ENCODE assay signal across 26 cellular contexts in the genomic region with DNA sequence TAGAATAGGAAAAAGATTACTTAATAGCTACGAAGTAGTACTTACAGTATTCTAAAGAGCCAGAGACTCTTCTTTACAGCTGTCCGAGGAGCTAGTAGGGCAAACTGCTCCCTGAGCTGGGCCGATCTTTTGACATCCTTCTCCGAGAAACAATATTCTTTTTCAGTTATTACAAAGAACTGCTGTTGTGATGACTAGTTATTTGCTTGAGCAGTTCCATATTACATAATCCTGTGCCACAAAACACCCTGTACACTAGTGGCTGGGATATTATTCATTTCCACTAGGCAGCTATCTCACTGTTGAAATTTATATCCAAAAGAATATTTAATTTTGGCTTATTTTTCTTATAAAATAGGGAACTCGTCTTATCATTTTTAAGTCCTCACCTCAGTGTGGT. TPM values are rescaled to one million over a fixed set of nuclear protein-coding genes. Genes with fewer than 3 reads are reported as not detected.
DNase-seq lines count a peak whose midpoint lies in the region; FAIRE-seq and TF ChIP-seq lines count a peak whose summit lies in the region.
"Had no signal": no experiment of that assay in that cellular context is flagged by ENCODE, and none has a peak within 500 bp of the region (broad histone marks: within the 10 kb centered on the region; RNA-seq: fewer than 3 reads in every experiment).

No MANE protein-coding gene starts in this region.

- H3K36me3 Mint-ChIP-seq in CD8-positive, alpha-beta memory T cell, result peaks cover 0 to 2% (median 0%) of the 10 kb centered on the region in 3 donors

- H3K4me3 ChIP-seq in CD8-positive, alpha-beta memory T cell (ENCODE audit: low read length), result no peak overlapping the region
- H3K4me3 ChIP-seq in HEK293 (ENCODE audit: low read depth, low read length) (peak overlapping the region; percentile 30), foreskin fibroblast (ENCODE audit: low read depth in 1 of 2, low read length in 2 of 2) (no peak overlapping the region)
- H3K4me3 ChIP-seq: GM23338, K562 had no signal

- H3K9me3 Mint-ChIP-seq in CD8-positive, alpha-beta memory T cell, result no peaks in the 10 kb centered on the region
- H3K9me3 Mint-ChIP-seq: CD4-positive, alpha-beta memory T cell; HFFc6 had no signal

- H3K27me3 Mint-ChIP-seq in CD8-positive, alpha-beta memory T cell, result peaks cover 0 to 7% of the 10 kb centered on the region in 2 donors

- FAIRE-seq in urothelium cell line (lab: Jason Lieb, UNC), result no peak
- no peak for FAIRE-seq in GM12892 (lab: Jason Lieb, UNC)
- FAIRE-seq: A204.1, GM12891, GM18507, H54, HTR-8/SVneo, K562 had no signal

- no peaks in the 10 kb centered on the region for H3K4me1 ChIP-seq in CD8-positive, alpha-beta memory T cell (ENCODE audit: insufficient read depth, low read length)
- peaks cover 55% of the 10 kb centered on the region for H3K4me1 ChIP-seq in HEK293 (ENCODE audit: control insufficient read depth, insufficient read depth, low read length)

- H3K27ac Mint-ChIP-seq in CD8-positive, alpha-beta memory T cell, result peak overlapping the region in 1 of 8 donors; percentile 26
- H3K27ac Mint-ChIP-seq: CD4-positive, alpha-beta memory T cell; GM23338; HFFc6 had no signal

- no peaks in the 10 kb centered on the region for H3K9me3 ChIP-seq in CD8-positive, alpha-beta memory T cell (ENCODE audit: low read length)
- no peaks in the 10 kb centered on the region for H3K9me3 ChIP-seq in HEK293 (ENCODE audit: control insufficient read depth, insufficient read depth, low read depth, low read length)

- H3K4me1 Mint-ChIP-seq in CD8-positive, alpha-beta memory T cell, result peaks cover 0 to 92% (median 70%) of the 10 kb centered on the region in 3 donors
- H3K4me1 Mint-ChIP-seq: GM23338 had no signal

- TF ChIP-seq POLR2A in GM12892 (IDR thresholded peaks at IDR 0.05; ENCODE audit: low read depth, low read length), result no peak

- peak overlapping the region in 4 of 7 donors; percentile 9 to 43 (median 26) for H3K4me3 Mint-ChIP-seq in CD8-positive, alpha-beta memory T cell
- H3K4me3 Mint-ChIP-seq: GM23338, HFFc6 had no signal

- DNase-seq in CD8-positive, alpha-beta memory T cell, result no peak
- DNase-seq in NCI-H524 treated with DMSO at 0.1 percent for 48 hours (lab: John Stamatoyannopoulos, UW), result peak; percentile 66
- DNase-seq in foreskin fibroblast, result no peak
- no peak for DNase-seq in urothelium cell line (ENCODE audit: low spot score)
- DNase-seq in GM12892 (ENCODE audit: insufficient read length), result no peak
- DNase-seq in activated naive CD4-positive, alpha-beta T cell treated with Interleukin-2 at 50 U/mL for 16 hours, result no peak
- DNase-seq: AML-193; Calu3; CD4-positive, alpha-beta memory T cell; DMS 273 treated with DMSO at 0.1 percent for 48 hours; DMS53; DND-41; EL; HCEC 1CT; HFFc6; IMR-90 had no signal

- POLR2A ChIA-PET in CD8-positive, alpha-beta memory T cell (lab: Charles Lee), result no interaction called here
- POLR2A ChIA-PET in HEK293 (lab: Yijun Ruan, JAX), result interaction anchor here (3.1 to 5.9 kb wide), 3 partner anchors 9 to 76 kb away, joined by 11 to 82 read pairs (median 36); no protein-coding TSS in a partner anchor

- TF ChIP-seq CTCF in HEK293 (tag by site-specific recombination; IDR thresholded peaks at IDR 0.05), result no peak
- no peak for TF ChIP-seq CTCF in foreskin fibroblast (IDR thresholded peaks at IDR 0.05; ENCODE audit: low read depth, low read length)

- no peaks in the 10 kb centered on the region for H3K27me3 ChIP-seq in CD8-positive, alpha-beta memory T cell (ENCODE audit: insufficient read depth, low read length, poor library complexity, severe bottlenecking)

- no peaks in the 10 kb centered on the region for H3K36me3 ChIP-seq in CD8-positive, alpha-beta memory T cell (ENCODE audit: insufficient read depth, low read length)
- H3K36me3 ChIP-seq in HEK293 (ENCODE audit: control insufficient read depth in 2 of 2, insufficient read depth in 1 of 2, low read length in 2 of 2), result peaks cover 73 to 75% of the 10 kb centered on the region in 2 experiments

- H3K27ac ChIP-seq in CD8-positive, alpha-beta memory T cell (ENCODE audit: low read depth, low read length), result no peak overlapping the region
- H3K27ac ChIP-seq in HEK293 (ENCODE audit: extremely low read depth, low read depth, low read length), result peak overlapping the region; percentile 83
- H3K27ac ChIP-seq: C4-2B had no signal

- CTCF ChIA-PET in CD8-positive, alpha-beta memory T cell (lab: Charles Lee), result no interaction called here
- CTCF ChIA-PET in HEK293 (lab: Yijun Ruan, JAX), result no interaction called here

TF ChIP-seq in HEK293, 187 proteins besides CTCF, POLR2A, EP300 and RAD21:
- TF ChIP-seq ZNF660 (tag by site-specific recombination; IDR thresholded peaks at IDR 0.05) (no peak), RBAK (tag by site-specific recombination; IDR thresholded peaks at IDR 0.05) (no peak)
- TF ChIP-seq, protein P1, sequence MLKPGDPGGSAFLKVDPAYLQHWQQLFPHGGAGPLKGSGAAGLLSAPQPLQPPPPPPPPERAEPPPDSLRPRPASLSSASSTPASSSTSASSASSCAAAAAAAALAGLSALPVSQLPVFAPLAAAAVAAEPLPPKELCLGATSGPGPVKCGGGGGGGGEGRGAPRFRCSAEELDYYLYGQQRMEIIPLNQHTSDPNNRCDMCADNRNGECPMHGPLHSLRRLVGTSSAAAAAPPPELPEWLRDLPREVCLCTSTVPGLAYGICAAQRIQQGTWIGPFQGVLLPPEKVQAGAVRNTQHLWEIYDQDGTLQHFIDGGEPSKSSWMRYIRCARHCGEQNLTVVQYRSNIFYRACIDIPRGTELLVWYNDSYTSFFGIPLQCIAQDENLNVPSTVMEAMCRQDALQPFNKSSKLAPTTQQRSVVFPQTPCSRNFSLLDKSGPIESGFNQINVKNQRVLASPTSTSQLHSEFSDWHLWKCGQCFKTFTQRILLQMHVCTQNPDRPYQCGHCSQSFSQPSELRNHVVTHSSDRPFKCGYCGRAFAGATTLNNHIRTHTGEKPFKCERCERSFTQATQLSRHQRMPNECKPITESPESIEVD (tag by site-specific recombination; IDR thresholded peaks at IDR 0.05), result 0 out of 2 replicates have a peak, but pooled peaks have one; percentile 43
TF ChIP-seq in HEK293: peak in this region for 1.

RNA-seq across cellular contexts. Expression of a gene that starts 11.2 kb away (rescaled TPM):
- not detected for total RNA-seq in CD8-positive, alpha-beta memory T cell
- polyA plus RNA-seq in CD8-positive, alpha-beta memory T cell, result 9.7 TPM
- 248 TPM for polyA plus RNA-seq in GM12892 (2012; ENCODE audit: missing spikeins)
- total RNA-seq: CD4-positive, alpha-beta memory T cell; G401; HFFc6 had no signal
